Comparison of ENCODE assay signal across 8 cellular contexts in the genomic region with DNA sequence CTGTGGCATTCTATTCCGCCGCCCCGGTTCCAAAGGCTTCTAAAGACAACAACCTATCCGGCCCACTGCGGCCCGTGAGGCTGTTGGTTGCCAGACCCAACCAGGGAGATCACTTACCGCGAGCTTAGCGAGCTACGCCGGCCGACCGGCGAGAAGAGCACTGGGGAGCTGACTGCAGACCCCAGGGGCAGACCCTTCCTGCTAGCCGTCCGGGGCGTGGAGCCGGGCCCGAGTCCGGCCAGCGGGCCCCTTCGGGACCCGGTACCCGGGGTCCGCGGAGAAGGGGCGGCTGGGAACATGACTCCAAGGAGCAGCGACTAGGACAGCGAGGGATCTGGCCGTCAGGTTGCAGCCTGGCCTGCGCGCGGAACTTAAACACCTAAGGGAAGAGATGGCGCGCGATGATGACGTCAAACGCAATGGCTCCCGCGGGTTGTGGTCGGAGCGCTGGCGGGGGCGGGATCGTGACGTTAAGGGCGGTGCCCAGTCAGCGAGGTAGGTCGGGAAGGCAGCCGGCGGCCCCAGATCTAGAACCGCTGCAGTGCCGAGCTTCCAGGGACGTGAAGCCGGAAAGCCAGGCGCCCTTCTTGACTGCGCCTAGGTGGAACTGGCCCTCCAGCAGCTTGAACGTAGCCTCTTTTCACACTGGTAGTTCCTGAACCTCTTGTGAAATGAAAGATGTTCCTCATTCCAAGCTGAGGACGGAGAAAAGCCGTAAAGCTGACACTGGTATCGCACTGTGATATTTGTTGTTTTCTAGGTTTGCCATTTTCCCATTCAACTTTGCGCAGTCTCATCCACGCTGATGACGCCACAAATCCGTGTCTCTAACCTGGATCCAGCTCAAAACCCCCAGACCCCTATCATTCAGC. TPM values are rescaled to one million over a fixed set of nuclear protein-coding genes. Genes with fewer than 3 reads are reported as not detected.
DNase-seq lines count a peak whose midpoint lies in the region; ATAC-seq, FAIRE-seq and TF ChIP-seq lines count a peak whose summit lies in the region.

A gene (minus strand): TSS at position 391 of the 872 bp plus-strand sequence. CDS start 92 bp downstream, at position 299.

- H3K4me1 ChIP-seq in psoas muscle: peaks cover 10% of the 10 kb centered on the region

- no peak for TF ChIP-seq CTCF in psoas muscle (IDR thresholded peaks at IDR 0.05)

- H3K27ac ChIP-seq in angular gyrus (ENCODE audit: low read depth, low read length): peak within 1 kb of the TSS; percentile 92
- H3K27ac ChIP-seq in psoas muscle: peak within 1 kb of the TSS; percentile 94

- peak; percentile 44 for FAIRE-seq in urothelium cell line (lab: Jason Lieb, UNC)

- DNase-seq in NCI-H187 (lab: John Stamatoyannopoulos, UW) (peak; percentile 88 to 92), T-helper 2 cell (peak; percentile 92 to 99 (median 97)), left ventricle myocardium superior (peak; percentile 100), psoas muscle (peak; percentile 100), urothelium cell line (ENCODE audit: low spot score) (peak; percentile 97)

- intact Hi-C loops in left ventricle myocardium superior (cut with micrococcal nuclease) (no loop called here), psoas muscle (cut with DNase I) (no loop called here)

- WGBS in psoas muscle, 3 donors: 0 to 1% (median 0%) methylated on average over 62 to 65 of the region's 65 CpGs

- H3K36me3 ChIP-seq in psoas muscle (ENCODE audit: insufficient read depth in 1 of 2, low read depth in 1 of 2): peaks cover 3 to 21% of the 10 kb centered on the region in 2 donors

- H3K4me3 ChIP-seq in psoas muscle: peak within 1 kb of the TSS; percentile 89

- H3K9me3 ChIP-seq in psoas muscle: no peaks in the 10 kb centered on the region

- ATAC-seq in GM18498 (IDR thresholded peaks at IDR 0.05; ENCODE audit: unreplicated experiment) (peak; percentile 94), HG02938 (IDR thresholded peaks at IDR 0.05; ENCODE audit: unreplicated experiment) (peak; percentile 90), left ventricle myocardium superior (peak; percentile 99), psoas muscle (peak; percentile 97 to 98 (median 98))

- H3K27me3 ChIP-seq in psoas muscle (ENCODE audit: insufficient read depth in 3 of 3, low read length in 2 of 3): no peaks in the 10 kb centered on the region

RNA-seq across cellular contexts. Expression of the gene that starts here (rescaled TPM):
- total RNA-seq in left ventricle myocardium superior (30.6 TPM), psoas muscle (10 to 100 TPM; 24.1 to 29.3 (median 26.4) TPM)
- polyA plus RNA-seq in psoas muscle: 10 to 100 TPM in 1 of 3 donors, 1 to 10 TPM in 2; 9.3 to 18.7 (median 9.5) TPM

Comparison
In these comparisons a context has a peak if more than half of its experiments do, and no peak if none do; other contexts are left out.
1. Peak in every context shown above with its lines: DNase-seq, ATAC-seq, H3K4me3 ChIP-seq and H3K27ac ChIP-seq.